ENCODE assay signal across 8 cellular contexts in the genomic region with DNA sequence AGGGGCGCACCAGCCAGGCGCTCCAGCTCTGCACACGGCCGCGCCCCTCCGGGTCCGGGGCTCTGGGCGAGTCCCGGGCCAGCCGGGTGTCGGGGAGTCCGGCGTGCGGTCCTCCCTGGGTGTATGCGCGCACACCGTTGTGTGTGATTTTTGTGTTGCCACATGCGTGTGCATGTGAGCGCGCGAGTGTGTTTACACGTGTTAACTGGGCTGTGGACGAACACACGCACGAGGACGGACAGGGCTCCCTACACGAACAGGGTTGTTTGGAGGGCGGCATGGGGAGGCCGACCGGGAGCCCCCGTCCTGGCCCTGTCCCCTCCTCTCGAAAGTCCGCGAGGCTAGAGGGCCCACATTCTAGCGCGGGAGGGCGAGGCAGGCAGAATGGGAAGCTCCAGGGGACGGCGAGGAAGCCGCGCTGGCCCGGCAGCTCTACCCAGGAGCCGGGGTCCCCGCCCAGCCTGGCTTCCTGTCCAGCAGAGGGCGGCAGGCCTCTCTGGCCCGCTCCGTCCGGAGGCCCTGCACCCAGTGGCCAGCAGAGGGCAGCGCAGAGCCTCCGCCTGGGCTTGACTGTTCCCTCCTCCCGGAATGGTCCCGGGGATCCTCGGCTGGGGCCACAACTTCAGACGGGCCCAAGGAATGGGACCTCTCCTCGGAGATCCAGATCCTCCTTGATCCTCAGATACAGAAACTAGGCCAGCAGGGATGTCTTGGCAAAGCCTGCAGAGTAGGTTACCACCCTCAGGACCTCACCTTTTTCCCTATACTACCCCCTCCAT. TPM values are rescaled to one million over a fixed set of nuclear protein-coding genes. Genes with fewer than 3 reads are reported as not detected.
DNase-seq lines count a peak whose midpoint lies in the region; ATAC-seq and TF ChIP-seq lines count a peak whose summit lies in the region.

No MANE protein-coding gene starts in this region.

- peak; percentile 100 for TF ChIP-seq CTCF in HFFc6 (IDR thresholded peaks at IDR 0.05)
- TF ChIP-seq CTCF in WI38 (IDR thresholded peaks at IDR 0.05; ENCODE audit: low read depth, low read length), result peak; percentile 97

- no peaks in the 10 kb centered on the region for H3K9me3 Mint-ChIP-seq in HFFc6

- no peak overlapping the region for H3K27ac Mint-ChIP-seq in HFFc6

- H3K4me1 Mint-ChIP-seq in HFFc6 (ENCODE audit: low read depth), result no peaks in the 10 kb centered on the region

- no peaks in the 10 kb centered on the region for H3K36me3 Mint-ChIP-seq in HFFc6 (ENCODE audit: low read depth)

- DNase-seq in GDM1 (lab: John Stamatoyannopoulos, UW), result peak; percentile 6
- peak; percentile 62 for DNase-seq in HFFc6
- peak; percentile 49 to 66 for DNase-seq in NCI-H1930 (lab: John Stamatoyannopoulos, UW)
- DNase-seq in caudate nucleus (lab: John Stamatoyannopoulos, UW), result peak in 60 of 61 donors; percentile 8 to 90 (median 78)
- peak; percentile 95 for DNase-seq in islet precursor cell
- peak; percentile 50 for DNase-seq in smooth muscle cell of the brain vasculature (ENCODE audit: low read depth, low spot score)

- no peak for ATAC-seq in GM18520 (IDR thresholded peaks at IDR 0.05; ENCODE audit: unreplicated experiment)

- peaks cover 30% of the 10 kb centered on the region for H3K27me3 Mint-ChIP-seq in HFFc6 (ENCODE audit: insufficient read depth)

- H3K4me3 Mint-ChIP-seq in HFFc6, result peak overlapping the region; percentile 69

- H3K4me3 ChIP-seq in WI38 (ENCODE audit: low read depth, low read length), result peak overlapping the region; percentile 54

- peak overlapping the region; percentile 82 for H3K27ac ChIP-seq in caudate nucleus (ENCODE audit: low read depth, low read length)

RNA-seq across cellular contexts. Expression of gene LINGO1, which starts 0.6 kb away (rescaled TPM):
- under 1 TPM in 2 of 6 experiments, not detected in 4; 0.09 to 0.11 TPM for total RNA-seq in HFFc6 (2021; fragmentation: NEBNext Ultra II Directional; extraction: Animal tissue kit (Norgen Biotek cat#: 25700))

Comparison
In these comparisons a context has a peak if more than half of its experiments do, and no peak if none do; other contexts are left out.
1. DNase-seq: peak in every context shown above with its lines; median percentile 95 in islet precursor cell; 78 in caudate nucleus; 62 in HFFc6; 58 in NCI-H1930; 50 in smooth muscle cell of the brain vasculature; 6 in GDM1.